ENCODE assay signal across 12 cellular contexts in genomic region chr2:231100321-231100720, GRCh38. TPM values are rescaled to one million over a fixed set of nuclear protein-coding genes. Genes with fewer than 3 reads are reported as not detected.
DNase-seq lines count a peak whose midpoint lies in the region; ATAC-seq, FAIRE-seq and TF ChIP-seq lines count a peak whose summit lies in the region.
"Not testable (repeated sequence)": the region's sequence is repeated elsewhere in the genome, so short reads cannot be mapped to it uniquely, and the experiment has no call there.
"Had no signal": no experiment of that assay in that cellular context is flagged by ENCODE, and none has a peak within 500 bp of the region (broad histone marks: within the 10 kb centered on the region; RNA-seq: fewer than 3 reads in every experiment).

No MANE protein-coding gene starts in this region.

- CTCF ChIA-PET in activated CD4-positive, alpha-beta T cell treated with anti-CD3 and anti-CD28 coated beads for 36 hours (lab: Charles Lee) = interaction anchor here (1.7 kb wide), 1 partner anchor 21 kb away, joined by 4 read pairs; no protein-coding TSS in a partner anchor

- not testable (repeated sequence) for TF ChIP-seq EP300 in transverse colon (IDR thresholded peaks at IDR 0.05; ENCODE audit: low read depth)

- H3K36me3 ChIP-seq in colonic mucosa; mucosa of descending colon (ENCODE audit: low read depth): not testable (repeated sequence)
- peaks cover 0 to 16% (median 2%) of the 10 kb centered on the region in 4 donors for H3K36me3 ChIP-seq in transverse colon

- H3K27ac ChIP-seq in colonic mucosa (peak overlapping the region; percentile 60), transverse colon (peak overlapping the region; percentile 56 to 64 (median 58))

- WGBS in transverse colon (ENCODE audit: low coverage in 1 of 2), 2 donors = 72% methylated on average over 2 of the region's 2 CpGs; no CpG with 5 or more reads in 1 of the 2 donors

- H3K9ac ChIP-seq in colonic mucosa (ENCODE audit: low read depth in 2 of 2, low read length in 2 of 2) = not testable (repeated sequence)

- TF ChIP-seq POLR2A in transverse colon (IDR thresholded peaks at IDR 0.05) = not testable (repeated sequence)

- intact Hi-C loops in activated CD4-positive, alpha-beta T cell treated with anti-CD3 and anti-CD28 coated beads for 36 hours (cut with DNase I, micrococcal nuclease) = not testable (repeated sequence)
- intact Hi-C loops in colonic mucosa (cut with DNase I) = loop anchor here (5.0 to 10.0 kb wide), 2 partner anchors 124 to 312 kb away; no protein-coding TSS in a partner anchor
- intact Hi-C loops in mucosa of descending colon (cut with DNase I, micrococcal nuclease) = loop anchor here in 1 of 2 donors (10.0 kb wide), 1 partner anchor 314 kb away; no protein-coding TSS in a partner anchor
- intact Hi-C loops in transverse colon (cut with DNase I; ENCODE audit: low total_unique reads) = loop anchor here (5.0 to 10.0 kb wide), 2 partner anchors 194 to 312 kb away; no protein-coding TSS in a partner anchor

- in situ Hi-C loops in transverse colon (cut with MboI; ENCODE audit: low pct_ligation_motif_present in 1 of 4, low pct_unique_long_range_greater_than_20kb in 1 of 4, low sequenced_read_pairs in 3 of 4) = loop anchor here (10.0 to 25.0 kb wide), 5 partner anchors 94 to 344 kb away; partner anchors contain the start of gene ARMC9 (in 1 of the 4)

- H3K9me3 ChIP-seq in colonic mucosa, transverse colon: not testable (repeated sequence)
- peaks cover 21% of the 10 kb centered on the region for H3K9me3 ChIP-seq in mucosa of descending colon

- FAIRE-seq in G401.6 (lab: Jason Lieb, UNC) = peak; percentile 70

- DNase-seq in HFFc6; activated CD4-positive, alpha-beta T cell treated with anti-CD3 and anti-CD28 coated beads for 36 hours; transverse colon: not testable (repeated sequence)
- DNase-seq in colonic mucosa (peak; percentile 50), mucosa of descending colon (peak in 1 of 3 donors; percentile 29)

- not testable (repeated sequence) for TF ChIP-seq CTCF in HFFc6 (IDR thresholded peaks at IDR 0.05); colonic mucosa (IDR thresholded peaks at IDR 0.05); mucosa of descending colon (IDR thresholded peaks at IDR 0.05); transverse colon (IDR thresholded peaks at IDR 0.05)

- peaks cover 31% of the 10 kb centered on the region for H3K36me3 Mint-ChIP-seq in HFFc6 (ENCODE audit: low read depth)
- H3K36me3 Mint-ChIP-seq in activated CD4-positive, alpha-beta T cell treated with anti-CD3 and anti-CD28 coated beads for 36 hours (ENCODE audit: low read depth) = peaks cover 63% of the 10 kb centered on the region

- peak overlapping the region; percentile 20; the same call in 1 of the 2 replicates for H3K27ac Mint-ChIP-seq in HFFc6
- peak overlapping the region; percentile 7 for H3K27ac Mint-ChIP-seq in activated CD4-positive, alpha-beta T cell treated with anti-CD3 and anti-CD28 coated beads for 36 hours

- POLR2A ChIA-PET in activated CD4-positive, alpha-beta T cell treated with anti-CD3 and anti-CD28 coated beads for 36 hours (lab: Charles Lee) = not testable (repeated sequence)

- H3K4me1 ChIP-seq in colonic mucosa; mucosa of descending colon (ENCODE audit: low read depth): not testable (repeated sequence)
- H3K4me1 ChIP-seq in transverse colon = peaks cover 3 to 49% (median 19%) of the 10 kb centered on the region in 4 donors

- H3K27me3 Mint-ChIP-seq in HFFc6 (ENCODE audit: insufficient read depth); activated CD4-positive, alpha-beta T cell treated with anti-CD3 and anti-CD28 coated beads for 36 hours: not testable (repeated sequence)

- not testable (repeated sequence) for ATAC-seq in activated CD4-positive, alpha-beta T cell treated with anti-CD3 and anti-CD28 coated beads for 36 hours
- ATAC-seq in esophagus mucosa (peak; percentile 53), mucosa of descending colon (peak; percentile 76)

- not testable (repeated sequence) for H3K4me3 Mint-ChIP-seq in HFFc6; activated CD4-positive, alpha-beta T cell treated with anti-CD3 and anti-CD28 coated beads for 36 hours

- not testable (repeated sequence) for H3K27me3 ChIP-seq in colonic mucosa, transverse colon

- peaks cover 55% of the 10 kb centered on the region for H3K4me1 Mint-ChIP-seq in HFFc6 (ENCODE audit: low read depth)
- not testable (repeated sequence) for H3K4me1 Mint-ChIP-seq in activated CD4-positive, alpha-beta T cell treated with anti-CD3 and anti-CD28 coated beads for 36 hours

- H3K9me3 Mint-ChIP-seq in HFFc6 = not testable (repeated sequence)
- peaks cover 27% of the 10 kb centered on the region for H3K9me3 Mint-ChIP-seq in activated CD4-positive, alpha-beta T cell treated with anti-CD3 and anti-CD28 coated beads for 36 hours (ENCODE audit: low read depth)

- not testable (repeated sequence) for H3K4me3 ChIP-seq in colonic mucosa, mucosa of descending colon, transverse colon

RNA-seq across cellular contexts. Expression of gene HTR2B, which starts 24.5 kb away (rescaled TPM):
- under 1 TPM in 5 of 6 experiments, not detected in 1; 0.09 to 0.33 (median 0.26) TPM for total RNA-seq in HFFc6 (2021; fragmentation: NEBNext Ultra II Directional; extraction: Animal tissue kit (Norgen Biotek cat#: 25700))
- under 1 TPM; 0.11 TPM for total RNA-seq in activated CD4-positive, alpha-beta T cell treated with anti-CD3 and anti-CD28 coated beads for 36 hours
- total RNA-seq in colonic mucosa = under 1 TPM in 1 of 2 donors, not detected in 1; 0.27 TPM
- not detected for total RNA-seq in esophagus mucosa
- total RNA-seq in mucosa of descending colon = 1 to 10 TPM in 1 of 3 donors, under 1 TPM in 2; 0.17 to 4.1 (median 0.22) TPM
- 1 to 10 TPM in 1 of 4 donors, under 1 TPM in 2, not detected in 1; 0.40 to 6.2 (median 0.82) TPM for total RNA-seq in transverse colon
- total RNA-seq: A172; B cell; CD8-positive, alpha-beta memory T cell; GM23338; K562 had no signal

RNA-seq across cellular contexts. Expression of gene PSMD1, which starts 43.7 kb away (rescaled TPM):
- 100 to 1,000 TPM; 139 to 200 (median 167) TPM for total RNA-seq in HFFc6 (2021; fragmentation: NEBNext Ultra II Directional; extraction: Animal tissue kit (Norgen Biotek cat#: 25700))
- 100 to 1,000 TPM; 112 to 160 TPM for total RNA-seq in activated CD4-positive, alpha-beta T cell treated with anti-CD3 and anti-CD28 coated beads for 36 hours
- 100 to 1,000 TPM in 1 of 2 donors, 10 to 100 TPM in 1; 74.1 to 114 TPM for total RNA-seq in colonic mucosa
- total RNA-seq in esophagus mucosa = 84.0 TPM
- total RNA-seq in mucosa of descending colon = 10 to 100 TPM; 68.1 to 90.4 (median 76.6) TPM
- total RNA-seq in transverse colon = 10 to 100 TPM; 24.3 to 85.3 (median 74.7) TPM
